Comparison of ENCODE assay signal across 9 cellular contexts in genomic region chr2:201414099-201415023, GRCh38. TPM values are rescaled to one million over a fixed set of nuclear protein-coding genes. Genes with fewer than 3 reads are reported as not detected.
DNase-seq lines count a peak whose midpoint lies in the region; ATAC-seq, FAIRE-seq and TF ChIP-seq lines count a peak whose summit lies in the region.
"Had no signal": no experiment of that assay in that cellular context is flagged by ENCODE, and none has a peak within 500 bp of the region (broad histone marks: within the 10 kb centered on the region; RNA-seq: fewer than 3 reads in every experiment).

No MANE protein-coding gene starts in this region.

- H3K27ac ChIP-seq in astrocyte (ENCODE audit: low read depth, low read length): no peak overlapping the region

- no peaks in the 10 kb centered on the region for H3K27me3 ChIP-seq in astrocyte (ENCODE audit: insufficient read depth, low read length)

- FAIRE-seq in astrocyte (lab: Jason Lieb, UNC): peak; percentile 86

- CTCF ChIA-PET in MCF 10A (lab: Yijun Ruan, JAX): interaction anchor here (1.0 to 1.9 kb wide), 3 partner anchors 37 to 509 kb away, joined by 3 to 10 read pairs (median 7); partner anchors contain the start of genes STRADB and TRAK2

- H3K4me2 ChIP-seq in astrocyte (ENCODE audit: low read length): peak overlapping the region; percentile 77

- H2AFZ ChIP-seq in astrocyte (ENCODE audit: low read depth, low read length): no peak overlapping the region

- peaks cover 6% of the 10 kb centered on the region for H3K4me1 Mint-ChIP-seq in astrocyte (ENCODE audit: low read depth, unreplicated experiment)
- peaks cover 19% of the 10 kb centered on the region for H3K4me1 Mint-ChIP-seq in MCF 10A (ENCODE audit: insufficient read depth, unreplicated experiment)
- no peaks in the 10 kb centered on the region for H3K4me1 Mint-ChIP-seq in progenitor cell of endocrine pancreas (ENCODE audit: low read depth)

- H3K4me3 ChIP-seq in astrocyte (ENCODE audit: insufficient read depth, low read depth, low read length): no peak overlapping the region

- H3K4me1 ChIP-seq in astrocyte (ENCODE audit: insufficient read depth, low read length): peaks cover 21% of the 10 kb centered on the region

- H3K79me2 ChIP-seq in astrocyte (ENCODE audit: insufficient read depth, low read length): peaks cover 45% of the 10 kb centered on the region

- BruUV-seq in MCF 10A (replicated peaks; lab: Mats Ljungman, UMichigan): no TSS peak

- TF ChIP-seq CTCF in astrocyte (IDR thresholded peaks at IDR 0.05; ENCODE audit: insufficient read depth, low read depth, low read length) (no peak), MCF 10A (IDR thresholded peaks at IDR 0.05; ENCODE audit: unreplicated experiment) (no peak), progenitor cell of endocrine pancreas (IDR thresholded peaks at IDR 0.05; ENCODE audit: unreplicated experiment) (no peak)

- intact Hi-C loops in MCF 10A (cut with micrococcal nuclease): no loop called here

- H3K9ac ChIP-seq in astrocyte (ENCODE audit: low read length): no peak overlapping the region

- H3K4me3 Mint-ChIP-seq in astrocyte (ENCODE audit: unreplicated experiment) (no peak overlapping the region), MCF 10A (ENCODE audit: unreplicated experiment) (no peak overlapping the region), progenitor cell of endocrine pancreas (ENCODE audit: low read depth) (no peak overlapping the region)
- H3K4me3 Mint-ChIP-seq: brain had no signal

- H3K36me3 ChIP-seq in astrocyte (ENCODE audit: insufficient read depth, low read length): no peaks in the 10 kb centered on the region

- H3K36me3 Mint-ChIP-seq in astrocyte (ENCODE audit: low read depth, unreplicated experiment) (peaks cover 8% of the 10 kb centered on the region), MCF 10A (ENCODE audit: insufficient read depth, unreplicated experiment) (peaks cover 23% of the 10 kb centered on the region), progenitor cell of endocrine pancreas (ENCODE audit: insufficient read depth) (peaks cover 9% of the 10 kb centered on the region)

- no peaks in the 10 kb centered on the region for H3K9me3 ChIP-seq in astrocyte (ENCODE audit: insufficient read depth, low read depth, low read length)

- H3K27me3 Mint-ChIP-seq in astrocyte (ENCODE audit: low read depth, unreplicated experiment) (no peaks in the 10 kb centered on the region), MCF 10A (ENCODE audit: insufficient read depth, unreplicated experiment) (no peaks in the 10 kb centered on the region), progenitor cell of endocrine pancreas (no peaks in the 10 kb centered on the region)
- H3K27me3 Mint-ChIP-seq: brain had no signal

- H3K27ac Mint-ChIP-seq in astrocyte (ENCODE audit: unreplicated experiment) (no peak overlapping the region), MCF 10A (ENCODE audit: low read depth, unreplicated experiment) (no peak overlapping the region), progenitor cell of endocrine pancreas (no peak overlapping the region)
- H3K27ac Mint-ChIP-seq: brain had no signal

- POLR2A ChIA-PET in MCF 10A (lab: Yijun Ruan, JAX): interaction anchor here (0.6 to 0.8 kb wide), 2 partner anchors 12 to 365 kb away, joined by 3 read pairs; no protein-coding TSS in a partner anchor

- ATAC-seq in GM18511 (IDR thresholded peaks at IDR 0.05; ENCODE audit: unreplicated experiment): peak; percentile 91
- peak; percentile 65 for ATAC-seq in HG02763 (IDR thresholded peaks at IDR 0.05; ENCODE audit: unreplicated experiment)

- peaks cover 17% of the 10 kb centered on the region for H4K20me1 ChIP-seq in astrocyte (ENCODE audit: insufficient read depth, low read length)

- DNase-seq in astrocyte (ENCODE audit: low read depth): peak; percentile 69
- peak; percentile 53 for DNase-seq in non-pigmented ciliary epithelial cell (ENCODE audit: low read depth)
- DNase-seq in T-helper 9 cell: no peak
- DNase-seq in MCF 10A (ENCODE audit: unreplicated experiment): no peak
- DNase-seq in progenitor cell of endocrine pancreas (ENCODE audit: low spot score, unreplicated experiment): no peak
- DNase-seq in islet precursor cell: no peak

- H3K9me3 Mint-ChIP-seq in astrocyte (ENCODE audit: unreplicated experiment) (peaks cover 3% of the 10 kb centered on the region), MCF 10A (ENCODE audit: unreplicated experiment) (no peaks in the 10 kb centered on the region), progenitor cell of endocrine pancreas (ENCODE audit: low read depth) (no peaks in the 10 kb centered on the region)
- H3K9me3 Mint-ChIP-seq: brain had no signal

RNA-seq across cellular contexts. Expression of gene TRAK2, which starts 36.9 kb away (rescaled TPM):
- total RNA-seq in astrocyte: 38.8 and 39.1 TPM in 2 replicates
- 11.5 and 19.9 TPM in 2 replicates for total RNA-seq in MCF 10A (2022)
- total RNA-seq in progenitor cell of endocrine pancreas: 17.9 and 18.2 TPM in 2 replicates

RNA-seq across cellular contexts. Expression of gene STRADB, which starts 37.2 kb away (rescaled TPM):
- 39.9 and 40.5 TPM in 2 replicates for total RNA-seq in astrocyte
- total RNA-seq in MCF 10A (2022): 22.9 and 29.8 TPM in 2 replicates
- 48.2 and 51.0 TPM in 2 replicates for total RNA-seq in progenitor cell of endocrine pancreas

RNA-seq across cellular contexts. Expression of gene FLACC1, which starts 57.2 kb away (rescaled TPM):
- total RNA-seq in astrocyte: 1.7 and 2.2 TPM in 2 replicates
- total RNA-seq in MCF 10A (2022): 0.74 and 1.1 TPM in 2 replicates
- 0.55 and 0.69 TPM in 2 replicates for total RNA-seq in progenitor cell of endocrine pancreas

Comparison
In these comparisons a context has a peak if more than half of its experiments do, and no peak if none do; other contexts are left out.
1. DNase-seq: peak in astrocyte (single experiment) and non-pigmented ciliary epithelial cell (single experiment); none in T-helper 9 cell (single experiment), MCF 10A (single experiment), progenitor cell of endocrine pancreas (single experiment) and islet precursor cell (single experiment).